In genomic region chr6:67854098-67854497, GRCh38 we compare ENCODE assay signal across 21 cellular contexts.
"Had no signal": no experiment of that assay in that cellular context is flagged by ENCODE, and none has a peak within 500 bp of the region (broad histone marks: within the 10 kb centered on the region; RNA-seq: fewer than 3 reads in every experiment).

No MANE protein-coding gene starts in this region.

- H3K9me3 ChIP-seq: adrenal gland, prostate gland, uterus had no signal

- DNase-seq: activated CD4-positive, alpha-beta T cell treated with anti-CD3 and anti-CD28 coated beads for 1 hour; activated CD4-positive, alpha-beta T cell treated with anti-CD3 and anti-CD28 coated beads, Interleukin-2, amount 50 U/mL, for 48 hours; activated gamma-delta T cell treated with Interleukin-2 at 50 U/mL for 16 hours; activated T-cell treated with anti-CD3 and anti-CD28 coated beads for 4 hours; adrenal gland; dorsolateral prefrontal cortex; foreskin melanocyte; hypothalamus; kidney; stimulated activated naive CD8-positive, alpha-beta T cell treated with anti-CD3 and anti-CD28 coated beads, Interleukin-15, Interleukin-2, amounts not matched to agents 100 U/mL and 50 U/mL, for 24 hours; substantia nigra; T-helper 2 cell; transverse colon; uterus; WERI-Rb-1 had no signal

- H3K36me3 ChIP-seq: adrenal gland, cardiac muscle cell, prostate gland, right atrium auricular region, transverse colon, uterus, WERI-Rb-1 had no signal

- FAIRE-seq: kidney had no signal

- H3K27me3 ChIP-seq: adrenal gland, cardiac muscle cell, dorsolateral prefrontal cortex, right atrium auricular region, transverse colon, uterus had no signal

- H3K4me1 ChIP-seq: adrenal gland, prostate gland, right atrium auricular region, transverse colon, uterus had no signal

- H3K27ac ChIP-seq: adrenal gland, cardiac muscle cell, dorsolateral prefrontal cortex, epithelial cell of prostate, prostate gland, right atrium auricular region, transverse colon, uterus, WERI-Rb-1 had no signal

- H3K4me3 ChIP-seq: adrenal gland, cardiac muscle cell, dorsolateral prefrontal cortex, prostate gland, right atrium auricular region, transverse colon, uterus had no signal

- ATAC-seq: activated naive CD4-positive, alpha-beta T cell treated with anti-CD3 and anti-CD28 coated beads, Interleukin-2, amount 50 U/mL, for 72 hours; left lobe of liver; stimulated activated naive CD8-positive, alpha-beta T cell treated with anti-CD3 and anti-CD28 coated beads, Interleukin-15, Interleukin-2, amounts not matched to agents 100 U/mL and 50 U/mL, for 24 hours had no signal
